18 cellular contexts compared by ENCODE assay signal in the genomic region with DNA sequence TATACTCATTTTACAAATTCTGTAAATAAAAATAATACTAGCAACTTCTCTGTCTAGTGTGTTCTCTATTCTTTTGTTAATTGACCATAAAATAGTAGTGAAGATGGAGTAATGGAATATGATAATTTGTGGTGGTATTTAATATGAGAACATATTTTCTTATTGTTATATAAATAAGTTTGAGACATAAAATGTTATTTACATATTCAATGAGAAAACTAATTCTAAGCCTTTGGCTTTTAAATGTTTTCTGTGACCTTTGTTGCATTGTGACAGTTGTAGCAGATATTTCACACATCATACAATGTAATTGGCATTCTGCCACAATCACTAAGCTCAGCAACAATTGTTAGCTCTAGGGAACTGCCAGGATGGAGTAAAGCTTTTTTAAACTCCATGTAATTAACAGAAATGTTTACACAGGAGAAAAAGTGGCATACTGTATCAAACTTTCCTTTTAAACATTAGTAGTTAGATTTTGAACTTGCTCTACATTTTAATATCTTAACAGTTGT.
DNase-seq lines count a peak whose midpoint lies in the region; TF ChIP-seq lines count a peak whose summit lies in the region.
"Had no signal": no experiment of that assay in that cellular context is flagged by ENCODE, and none has a peak within 500 bp of the region (broad histone marks: within the 10 kb centered on the region; RNA-seq: fewer than 3 reads in every experiment).

No MANE protein-coding gene starts in this region.

- H3K23ac ChIP-seq in mesendoderm (ENCODE audit: low read length), result no peak overlapping the region

- H2BK120ac ChIP-seq in mesendoderm (ENCODE audit: low read depth, low read length), result no peak overlapping the region

- H3K4me2 ChIP-seq in mesendoderm (ENCODE audit: low read length), result no peak overlapping the region
- H3K4me2 ChIP-seq: PC-9 had no signal

- H3K9me3 ChIP-seq in esophagus muscularis mucosa (no peaks in the 10 kb centered on the region), BE2C (no peaks in the 10 kb centered on the region)
- H3K9me3 ChIP-seq: body of pancreas, colonic mucosa, sigmoid colon had no signal

- TF ChIP-seq POLR2A in esophagus muscularis mucosa (IDR thresholded peaks at IDR 0.05; ENCODE audit: low read depth), result no peak

- intact Hi-C loops in esophagus muscularis mucosa (cut with DNase I), result no loop called here

- no peaks in the 10 kb centered on the region for H3K27me3 ChIP-seq in mesendoderm (ENCODE audit: insufficient read depth, low read length, poor library complexity)
- no peaks in the 10 kb centered on the region for H3K27me3 ChIP-seq in esophagus muscularis mucosa
- no peaks in the 10 kb centered on the region for H3K27me3 ChIP-seq in BE2C
- H3K27me3 ChIP-seq: body of pancreas, colonic mucosa, sigmoid colon had no signal

- H3K4me1 ChIP-seq in mesendoderm (ENCODE audit: control insufficient read depth, low read depth, low read length) (no peaks in the 10 kb centered on the region), esophagus muscularis mucosa (peaks cover 0 to 10% (median 8%) of the 10 kb centered on the region in 4 donors), BE2C (peaks cover 5% of the 10 kb centered on the region; the same call in 1 of the 2 replicates)
- H3K4me1 ChIP-seq: body of pancreas, colonic mucosa, sigmoid colon had no signal

- H3K79me1 ChIP-seq in mesendoderm (ENCODE audit: low read length), result no peaks in the 10 kb centered on the region

- H3K18ac ChIP-seq in mesendoderm (ENCODE audit: low read length), result no peak overlapping the region

- H3K27ac ChIP-seq in mesendoderm (ENCODE audit: low read depth, low read length) (no peak overlapping the region), esophagus muscularis mucosa (replicated peaks in 1 of 4) (no peak overlapping the region)
- H3K27ac ChIP-seq: body of pancreas, colonic mucosa, PC-9, sigmoid colon had no signal

- no peak for TF ChIP-seq EP300 in esophagus muscularis mucosa (IDR thresholded peaks at IDR 0.05)

- TF ChIP-seq CTCF in esophagus muscularis mucosa (IDR thresholded peaks at IDR 0.05), result no peak
- TF ChIP-seq CTCF in BE2C (IDR thresholded peaks at IDR 0.05; ENCODE audit: low read depth, low read length), result no peak

- peak; percentile 67 for DNase-seq in DMS153 (lab: John Stamatoyannopoulos, UW)
- peak; percentile 64 for DNase-seq in NCI-H1105 treated with DMSO at 0.1 percent for 48 hours (lab: John Stamatoyannopoulos, UW)
- DNase-seq in NCI-H748 (lab: John Stamatoyannopoulos, UW; ENCODE audit: unreplicated experiment), result peak; percentile 81
- peak; percentile 63 for DNase-seq in mesendoderm
- DNase-seq in anterior cingulate cortex (lab: John Stamatoyannopoulos, UW), result no peak
- DNase-seq in esophagus muscularis mucosa (ENCODE audit: extremely low spot score), result no peak
- DNase-seq in BE2C, result no peak
- DNase-seq: activated CD4-positive, alpha-beta T cell treated with anti-CD3 and anti-CD28 coated beads for 48 hours; activated CD8-positive, alpha-beta memory T cell treated with anti-CD3 and anti-CD28 coated beads, Interleukin-2, amount 10 ng/mL, durations not matched to agents 7 days and 5 days; body of pancreas; CD8-positive, alpha-beta memory T cell; colonic mucosa; EL; endodermal cell; NCI-H1930; NCI-H526 treated with DMSO at 0.1 percent for 48 hours; PC-9; sigmoid colon had no signal

- no peak overlapping the region for H3K56ac ChIP-seq in mesendoderm (ENCODE audit: low read length)

- no peak overlapping the region for H4K5ac ChIP-seq in mesendoderm (ENCODE audit: low read length)

- no peak overlapping the region for H4K8ac ChIP-seq in mesendoderm (ENCODE audit: low read depth, low read length)

- H2BK5ac ChIP-seq in mesendoderm (ENCODE audit: low read length), result no peak overlapping the region

- no peak overlapping the region for H3K9ac ChIP-seq in mesendoderm (ENCODE audit: low read length)

- no peaks in the 10 kb centered on the region for H3K79me2 ChIP-seq in mesendoderm (ENCODE audit: control insufficient read depth, insufficient read depth, low read length)

- H3K4me3 ChIP-seq in mesendoderm (ENCODE audit: low read length), result no peak overlapping the region
- no peak overlapping the region for H3K4me3 ChIP-seq in esophagus muscularis mucosa
- no peak overlapping the region for H3K4me3 ChIP-seq in BE2C (ENCODE audit: low read depth, low read length)
- H3K4me3 ChIP-seq: body of pancreas, colonic mucosa, PC-9, sigmoid colon had no signal

- no peaks in the 10 kb centered on the region for H3K36me3 ChIP-seq in mesendoderm (ENCODE audit: control insufficient read depth, insufficient read depth, low read length)
- no peaks in the 10 kb centered on the region for H3K36me3 ChIP-seq in esophagus muscularis mucosa
- no peaks in the 10 kb centered on the region for H3K36me3 ChIP-seq in BE2C
- H3K36me3 ChIP-seq: colonic mucosa, sigmoid colon had no signal

- H2AK5ac ChIP-seq in mesendoderm (ENCODE audit: low read length), result no peak overlapping the region

- no peak overlapping the region for H2BK15ac ChIP-seq in mesendoderm (replicated peaks; ENCODE audit: low read depth)

- no peak overlapping the region for H3K4ac ChIP-seq in mesendoderm (ENCODE audit: low read depth, low read length)

Comparison
In these comparisons a context has a peak if more than half of its experiments do, and no peak if none do; other contexts are left out.
1. DNase-seq: peak in DMS153 (single experiment), NCI-H1105 treated with DMSO at 0.1 percent for 48 hours (single experiment), NCI-H748 (single experiment) and mesendoderm (single experiment); none in anterior cingulate cortex (0 of 58), esophagus muscularis mucosa (single experiment) and BE2C (single experiment).